Comparison of ENCODE assay signal across 10 cellular contexts in the genomic region with DNA sequence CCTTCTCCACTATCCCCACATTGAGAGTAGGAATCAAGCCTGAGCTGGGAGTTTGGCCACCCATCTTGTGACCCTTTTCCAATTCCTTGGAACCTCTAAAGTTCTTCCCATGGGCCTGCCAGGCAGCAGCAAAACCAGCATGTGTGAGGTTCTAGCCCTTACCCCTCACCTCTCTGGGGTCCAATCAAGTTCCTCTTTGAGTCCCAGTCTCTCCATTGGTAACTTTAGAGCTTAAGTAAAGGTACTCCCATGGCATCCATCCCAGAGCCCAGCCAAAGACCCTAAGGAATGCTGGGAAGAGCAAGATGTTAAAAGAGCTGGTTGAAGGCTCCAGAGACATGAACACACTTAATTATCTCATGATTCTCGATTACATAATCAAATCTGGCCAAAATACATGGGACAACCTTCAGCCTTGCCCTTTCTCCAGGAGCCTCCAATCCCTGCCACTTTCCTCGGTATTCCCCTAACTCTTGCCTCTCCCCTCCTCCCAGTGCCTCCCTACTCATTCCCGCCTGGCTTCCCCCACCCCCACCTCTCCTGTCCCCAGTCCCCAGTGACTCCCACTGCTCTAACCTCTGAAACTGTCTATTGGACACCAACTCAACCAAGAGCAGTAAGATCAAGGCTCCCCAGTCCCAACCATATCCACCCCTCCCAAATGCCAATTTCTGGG. TPM values are rescaled to one million over a fixed set of nuclear protein-coding genes. Genes with fewer than 3 reads are reported as not detected.
DNase-seq lines count a peak whose midpoint lies in the region; ATAC-seq and TF ChIP-seq lines count a peak whose summit lies in the region.
"Had no signal": no experiment of that assay in that cellular context is flagged by ENCODE, and none has a peak within 500 bp of the region (broad histone marks: within the 10 kb centered on the region; RNA-seq: fewer than 3 reads in every experiment).

No MANE protein-coding gene starts in this region.

- no peak for TF ChIP-seq POLR2A in esophagus squamous epithelium (IDR thresholded peaks at IDR 0.05)

- H3K27ac ChIP-seq in HUES6 (ENCODE audit: low read depth, low read length) (no peak overlapping the region), esophagus squamous epithelium (peak overlapping the region; percentile 91 to 96 (median 94)), psoas muscle (peak overlapping the region; percentile 98)

- H3K9me3 ChIP-seq in HUES6 (ENCODE audit: control insufficient read depth, insufficient read depth, low read depth, low read length) (no peaks in the 10 kb centered on the region), esophagus squamous epithelium (no peaks in the 10 kb centered on the region), psoas muscle (no peaks in the 10 kb centered on the region)

- TF ChIP-seq CTCF in esophagus squamous epithelium (IDR thresholded peaks at IDR 0.05) = no peak
- TF ChIP-seq CTCF in psoas muscle (IDR thresholded peaks at IDR 0.05) = no peak

- H3K36me3 ChIP-seq in HUES6 (ENCODE audit: control insufficient read depth, insufficient read depth, low read length) (peaks cover 11% of the 10 kb centered on the region), esophagus squamous epithelium (peaks cover 0 to 14% (median 5%) of the 10 kb centered on the region in 3 donors), psoas muscle (ENCODE audit: insufficient read depth in 1 of 2, low read depth in 1 of 2) (peaks cover 0 to 28% of the 10 kb centered on the region in 2 donors)

- DNase-seq in AG20443 (ENCODE audit: low spot score) (peak; percentile 16), esophagus squamous epithelium (lab: John Stamatoyannopoulos, UW) (no peak), psoas muscle (peak in 1 of 2 donors; percentile 14), posterior vena cava (ENCODE audit: low spot score) (no peak), Kasumi-1 (lab: John Stamatoyannopoulos, UW) (no peak), T1000 (lab: John Stamatoyannopoulos, UW) (no peak)
- DNase-seq in stimulated activated naive CD8-positive, alpha-beta T cell treated with anti-CD3 and anti-CD28 coated beads, Interleukin-15, Interleukin-2, amounts not matched to agents 100 U/mL and 50 U/mL, for 24 hours = no peak
- DNase-seq: DMS79 treated with DMSO at 0.1 percent for 48 hours had no signal

- intact Hi-C loops in esophagus squamous epithelium (cut with DNase I) = no loop called here
- intact Hi-C loops in psoas muscle (cut with DNase I) = loop anchor here in 1 of 2 donors (5.0 kb wide), 1 partner anchor 38 kb away; the partner anchor contains the start of gene EIF4B
- intact Hi-C loops in posterior vena cava (cut with DNase I) = no loop called here

- WGBS in esophagus squamous epithelium, 2 donors = 62 to 65% methylated on average over 3 of the region's 3 CpGs
- WGBS in psoas muscle, 3 donors = 59 to 75% (median 70%) methylated on average over 3 of the region's 3 CpGs

- peaks cover 20% of the 10 kb centered on the region for H3K27me3 ChIP-seq in HUES6 (ENCODE audit: control insufficient read depth, insufficient read depth, low read length)
- H3K27me3 ChIP-seq in esophagus squamous epithelium = no peaks in the 10 kb centered on the region
- H3K27me3 ChIP-seq in psoas muscle (ENCODE audit: insufficient read depth in 3 of 3, low read length in 2 of 3) = no peaks in the 10 kb centered on the region

- H3K9ac ChIP-seq in HUES6 (ENCODE audit: low read length) = no peak overlapping the region

- no peak for ATAC-seq in psoas muscle
- no peak for ATAC-seq in stimulated activated naive CD8-positive, alpha-beta T cell treated with anti-CD3 and anti-CD28 coated beads, Interleukin-15, Interleukin-2, amounts not matched to agents 100 U/mL and 50 U/mL, for 24 hours

- H3K4me3 ChIP-seq in HUES6 (ENCODE audit: low read depth, low read length) = 0 out of 2 replicates have a peak overlapping the region, but pooled peaks have one; percentile 86
- peak overlapping the region in 3 of 4 donors; percentile 53 to 84 (median 62) for H3K4me3 ChIP-seq in esophagus squamous epithelium
- H3K4me3 ChIP-seq in psoas muscle = peak overlapping the region; percentile 84

- H3K4me1 ChIP-seq in HUES6 (ENCODE audit: control insufficient read depth, insufficient read depth, low read length) (peaks cover 49% of the 10 kb centered on the region), esophagus squamous epithelium (peaks cover 21 to 71% (median 27%) of the 10 kb centered on the region in 3 donors), psoas muscle (peaks cover 33% of the 10 kb centered on the region)

RNA-seq across cellular contexts. Expression of gene TNS2, which starts 4.8 kb away (rescaled TPM):
- total RNA-seq in esophagus squamous epithelium (10 to 100 TPM; 10.8 to 82.0 (median 20.8) TPM), psoas muscle (100 to 1,000 TPM in 1 of 4 donors, 10 to 100 TPM in 3; 39.4 to 132 (median 70.7) TPM), posterior vena cava (100 to 1,000 TPM; 139 to 218 TPM)
- 10 to 100 TPM; 37.7 to 48.9 (median 47.1) TPM for polyA plus RNA-seq in psoas muscle

RNA-seq across cellular contexts. Expression of gene SPRYD3, which starts 34.2 kb away (rescaled TPM):
- total RNA-seq in esophagus squamous epithelium (10 to 100 TPM; 28.2 to 41.4 (median 29.2) TPM), psoas muscle (10 to 100 TPM; 19.7 to 22.6 (median 21.7) TPM), posterior vena cava (10 to 100 TPM; 77.6 to 90.5 TPM)
- polyA plus RNA-seq in psoas muscle = 10 to 100 TPM; 16.5 to 49.1 (median 34.2) TPM

RNA-seq across cellular contexts. Expression of gene EIF4B, which starts 38.8 kb away (rescaled TPM):
- 100 to 1,000 TPM; 225 to 571 (median 372) TPM for total RNA-seq in esophagus squamous epithelium
- 100 to 1,000 TPM; 565 to 669 (median 617) TPM for total RNA-seq in psoas muscle
- 100 to 1,000 TPM; 150 to 304 (median 207) TPM for polyA plus RNA-seq in psoas muscle
- total RNA-seq in posterior vena cava = 100 to 1,000 TPM; 311 to 314 TPM

RNA-seq across cellular contexts. Expression of gene IGFBP6, which starts 52.4 kb away (rescaled TPM):
- total RNA-seq in esophagus squamous epithelium (100 to 1,000 TPM in 2 of 4 donors, 10 to 100 TPM in 2; 34.5 to 506 (median 94.0) TPM), psoas muscle (10 to 100 TPM in 3 of 4 donors, 1 to 10 TPM in 1; 6.4 to 21.3 (median 18.1) TPM), posterior vena cava (100 to 1,000 TPM; 679 to 733 TPM)
- polyA plus RNA-seq in psoas muscle = 10 to 100 TPM; 23.9 to 27.0 (median 25.5) TPM

RNA-seq across cellular contexts. Expression of gene SOAT2, which starts 58.3 kb away (rescaled TPM):
- not detected for total RNA-seq in esophagus squamous epithelium
- total RNA-seq in psoas muscle = not detected
- polyA plus RNA-seq in psoas muscle = under 1 TPM; 0.05 to 0.07 (median 0.07) TPM
- under 1 TPM; 0.32 to 0.90 TPM for total RNA-seq in posterior vena cava
- total RNA-seq: SK-MEL-5 had no signal
